Comparison of ENCODE assay signal across 9 cellular contexts in genomic region chr9:125522328-125522725, GRCh38.
A peak's percentile ranks its signal among the peaks of the same experiment; 100 is the strongest.
DNase-seq lines count a peak whose midpoint lies in the region; ATAC-seq, FAIRE-seq and TF ChIP-seq lines count a peak whose summit lies in the region.
"Had no signal": no experiment of that assay in that cellular context is flagged by ENCODE, and none has a peak within 500 bp of the region (broad histone marks: within the 10 kb centered on the region; RNA-seq: fewer than 3 reads in every experiment).

No MANE protein-coding gene starts in this region.

- no peak for TF ChIP-seq CTCF in astrocyte of the cerebellum (IDR thresholded peaks at IDR 0.05; ENCODE audit: low read depth, low read length, missing control alignments)

- peak overlapping the region; percentile 0 to 86 (median 66) for H3K27ac Mint-ChIP-seq in CD8-positive, alpha-beta memory T cell

- in situ Hi-C loops in astrocyte of the cerebellum (cut with HindIII; ENCODE audit: low sequenced_read_pairs): no loop called here

- no peaks in the 10 kb centered on the region for H3K9me3 Mint-ChIP-seq in CD8-positive, alpha-beta memory T cell

- no peak overlapping the region for H3K27ac ChIP-seq in CD8-positive, alpha-beta memory T cell (ENCODE audit: low read depth, low read length)

- CTCF ChIA-PET in CD8-positive, alpha-beta memory T cell (lab: Charles Lee): no interaction called here

- ATAC-seq in HG03280 (IDR thresholded peaks at IDR 0.05; ENCODE audit: unreplicated experiment): no peak
- no peak for ATAC-seq in HG02588 (IDR thresholded peaks at IDR 0.05; ENCODE audit: unreplicated experiment)

- no peaks in the 10 kb centered on the region for H3K36me3 ChIP-seq in CD8-positive, alpha-beta memory T cell (ENCODE audit: insufficient read depth, low read length)

- POLR2A ChIA-PET in CD8-positive, alpha-beta memory T cell (lab: Charles Lee): no interaction called here

- H3K36me3 Mint-ChIP-seq in CD8-positive, alpha-beta memory T cell: peaks cover 0 to 21% (median 13%) of the 10 kb centered on the region in 3 donors

- H3K4me3 ChIP-seq in CD8-positive, alpha-beta memory T cell (ENCODE audit: low read length): no peak overlapping the region
- no peak overlapping the region for H3K4me3 ChIP-seq in astrocyte of the cerebellum (ENCODE audit: low read depth, low read length)

- no peaks in the 10 kb centered on the region for H3K9me3 ChIP-seq in CD8-positive, alpha-beta memory T cell (ENCODE audit: low read length)

- FAIRE-seq in HTR-8/SVneo (lab: Jason Lieb, UNC): no peak

- H3K4me1 Mint-ChIP-seq in CD8-positive, alpha-beta memory T cell: peaks cover 26 to 43% (median 42%) of the 10 kb centered on the region in 3 donors

- no peaks in the 10 kb centered on the region for H3K27me3 Mint-ChIP-seq in CD8-positive, alpha-beta memory T cell

- no peak for DNase-seq in CD8-positive, alpha-beta memory T cell
- DNase-seq in LHCN-M2 (ENCODE audit: low read depth) (peak; percentile 73), astrocyte of the cerebellum (ENCODE audit: low read depth) (peak; percentile 74), myocyte (ENCODE audit: low read depth) (peak; percentile 71), NK-92 (lab: John Stamatoyannopoulos, UW; ENCODE audit: unreplicated experiment) (no peak), HTR-8/SVneo (ENCODE audit: insufficient read length, low spot score) (no peak)
- DNase-seq: NCI-H1105 treated with DMSO at 0.1 percent for 48 hours had no signal

- H3K4me3 Mint-ChIP-seq in CD8-positive, alpha-beta memory T cell: peak overlapping the region in 3 of 7 donors; percentile 5 to 24 (median 12)

- no peaks in the 10 kb centered on the region for H3K27me3 ChIP-seq in CD8-positive, alpha-beta memory T cell (ENCODE audit: insufficient read depth, low read length, poor library complexity, severe bottlenecking)

- H3K4me1 ChIP-seq in CD8-positive, alpha-beta memory T cell (ENCODE audit: insufficient read depth, low read length): peaks cover 22% of the 10 kb centered on the region

Comparison
In these comparisons a context has a peak if more than half of its experiments do, and no peak if none do; other contexts are left out.
1. DNase-seq: peak in LHCN-M2 (single experiment), astrocyte of the cerebellum (single experiment) and myocyte (single experiment); none in CD8-positive, alpha-beta memory T cell (0 of 5), NK-92 (single experiment) and HTR-8/SVneo (single experiment).